In genomic region chr7:44400033-44400511, GRCh38 we compare ENCODE assay signal across 19 cellular contexts.
DNase-seq lines count a peak whose midpoint lies in the region; ATAC-seq lines count a peak whose summit lies in the region.
"Had no signal": no experiment of that assay in that cellular context is flagged by ENCODE, and none has a peak within 500 bp of the region (broad histone marks: within the 10 kb centered on the region; RNA-seq: fewer than 3 reads in every experiment).

No MANE protein-coding gene starts in this region.

- ATAC-seq in GM18502 (IDR thresholded peaks at IDR 0.05; ENCODE audit: poor library complexity, unreplicated experiment) (no peak), Right ventricle myocardium superior (ENCODE audit: poor library complexity) (no peak)
- ATAC-seq: HCT116 had no signal

- DNase-seq in DMS79 (lab: John Stamatoyannopoulos, UW) = peak; percentile 22
- peak; percentile 12 for DNase-seq in left kidney (ENCODE audit: low read depth, low spot score)
- peak; percentile 86 for DNase-seq in putamen (ENCODE audit: low spot score)
- no peak for DNase-seq in Right ventricle myocardium superior
- no peak for DNase-seq in SK-N-DZ (ENCODE audit: low spot score)
- no peak for DNase-seq in stimulated activated naive CD4-positive, alpha-beta T cell treated with Interleukin-2 at 50 U/mL for 16 hours (lab: John Stamatoyannopoulos, UW)
- DNase-seq: activated CD4-positive, CD25-positive, alpha-beta regulatory T cell; activated CD8-positive, alpha-beta memory T cell treated with anti-CD3 and anti-CD28 coated beads, Interleukin-2, amount 50 U/mL, for 48 hours; activated naive CD8-positive, alpha-beta T cell treated with anti-CD3 and anti-CD28 coated beads for 36 hours; NCI-H1105; NCI-H187 treated with DMSO at 0.1 percent for 48 hours; NCI-H226; SJCRH30; spleen had no signal

- H3K27ac ChIP-seq in angular gyrus (ENCODE audit: low read depth, low read length) = peak overlapping the region; percentile 69
- H3K27ac ChIP-seq: BLaER1 treated with 17β-estradiol and CSF1 and Interleukin-3, amounts not matched to agents 10 nM and 100 nM; epithelial cell of prostate; SJCRH30; spleen had no signal

- intact Hi-C loops in Right ventricle myocardium superior (cut with DNase I) = no loop called here

Comparison
In these comparisons a context has a peak if more than half of its experiments do, and no peak if none do; other contexts are left out.
1. DNase-seq: peak in DMS79 (single experiment), left kidney (single experiment) and putamen (single experiment); none in Right ventricle myocardium superior (single experiment), SK-N-DZ (single experiment) and stimulated activated naive CD4-positive, alpha-beta T cell treated with Interleukin-2 at 50 U/mL for 16 hours (single experiment).